Comparison of ENCODE assay signal across 10 cellular contexts in the genomic region with DNA sequence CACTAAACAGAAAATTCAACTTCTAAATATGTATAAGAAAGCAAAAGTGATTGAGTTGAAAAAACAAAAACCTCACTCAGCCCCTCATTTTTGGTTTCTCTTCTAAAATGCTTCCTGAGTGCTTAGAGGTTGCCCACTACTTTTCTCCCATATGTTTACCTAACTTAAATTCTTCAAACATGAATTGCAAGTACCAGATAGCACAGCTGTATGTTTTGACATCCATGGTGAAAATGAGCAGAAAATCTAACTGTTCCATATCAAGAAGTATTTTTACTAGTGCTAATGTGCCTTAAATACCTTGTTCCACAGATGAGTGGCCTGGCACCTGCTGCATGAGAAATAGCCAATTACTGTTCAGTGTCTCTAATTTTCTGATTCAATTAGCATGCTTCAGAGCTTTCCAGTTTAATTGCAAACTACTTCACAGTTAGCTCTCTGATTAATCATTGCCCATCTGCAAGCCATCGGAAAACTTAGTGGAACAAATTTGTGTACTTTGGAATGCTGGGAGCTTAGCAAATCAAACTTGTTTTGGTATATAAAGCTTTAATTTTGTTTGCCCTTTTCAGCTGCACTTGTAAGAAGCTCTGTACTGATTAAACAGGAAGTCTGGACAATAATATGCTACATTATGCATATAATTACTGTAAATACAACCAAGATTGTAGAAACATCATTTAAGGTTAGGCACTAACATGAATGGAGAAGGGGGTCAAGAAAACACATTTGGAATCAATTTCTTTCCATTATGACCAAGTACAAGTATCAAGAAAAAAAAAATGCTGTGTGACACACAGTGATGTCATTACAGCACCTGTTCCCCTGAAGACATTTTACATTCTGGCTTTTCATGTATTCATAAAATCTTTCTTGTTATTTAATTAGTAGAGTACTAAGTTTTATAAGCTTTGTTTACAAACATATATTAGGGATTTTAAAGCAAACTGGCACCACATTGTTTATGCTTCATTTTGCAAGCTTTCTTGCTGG.
A peak's percentile ranks its signal among the peaks of the same experiment; 100 is the strongest.
DNase-seq lines count a peak whose midpoint lies in the region; ATAC-seq and TF ChIP-seq lines count a peak whose summit lies in the region.
"Had no signal": no experiment of that assay in that cellular context is flagged by ENCODE, and none has a peak within 500 bp of the region (broad histone marks: within the 10 kb centered on the region; RNA-seq: fewer than 3 reads in every experiment).

No MANE protein-coding gene starts in this region.

- TF ChIP-seq POLR2A in GM18505 (IDR thresholded peaks at IDR 0.05; ENCODE audit: borderline replicate concordance, extremely low read depth, insufficient read depth, insufficient read length) (no peak), uterus (IDR thresholded peaks at IDR 0.05) (no peak)

- ATAC-seq in GM18858 (IDR thresholded peaks at IDR 0.05; ENCODE audit: unreplicated experiment) (peak; percentile 29), GM21786 (IDR thresholded peaks at IDR 0.05; ENCODE audit: unreplicated experiment) (peak; percentile 69), HG03521 (IDR thresholded peaks at IDR 0.05; ENCODE audit: unreplicated experiment) (peak; percentile 49), GM18505 (IDR thresholded peaks at IDR 0.05; ENCODE audit: unreplicated experiment) (no peak)
- no peak for ATAC-seq in stimulated activated effector memory CD8-positive, alpha-beta T cell treated with anti-CD3 and anti-CD28 coated beads, Interleukin-12 subunit alpha, Interleukin-12 subunit beta, amount 100 ng/mL, for 72 hours

- TF ChIP-seq CTCF in epithelial cell of proximal tubule (conservative IDR thresholded peaks at IDR 0.05; ENCODE audit: low read depth, low read length) (no peak), brain microvascular endothelial cell (IDR thresholded peaks at IDR 0.05; ENCODE audit: low read depth, low read length, missing control alignments) (no peak), uterus (IDR thresholded peaks at IDR 0.05) (no peak)

- H3K4me3 Mint-ChIP-seq in stimulated activated effector memory CD8-positive, alpha-beta T cell treated with anti-CD3 and anti-CD28 coated beads, Interleukin-12 subunit alpha, Interleukin-12 subunit beta, amount 100 ng/mL, for 72 hours: no peak overlapping the region

- H3K27ac Mint-ChIP-seq in stimulated activated effector memory CD8-positive, alpha-beta T cell treated with anti-CD3 and anti-CD28 coated beads, Interleukin-12 subunit alpha, Interleukin-12 subunit beta, amount 100 ng/mL, for 72 hours: no peak overlapping the region

- no peaks in the 10 kb centered on the region for H3K36me3 Mint-ChIP-seq in stimulated activated effector memory CD8-positive, alpha-beta T cell treated with anti-CD3 and anti-CD28 coated beads, Interleukin-12 subunit alpha, Interleukin-12 subunit beta, amount 100 ng/mL, for 72 hours

- H3K4me1 ChIP-seq in uterus: no peaks in the 10 kb centered on the region

- in situ Hi-C loops in brain microvascular endothelial cell (cut with HindIII; ENCODE audit: low pct_ligation_motif_present, low sequenced_read_pairs): no loop called here

- H3K4me3 ChIP-seq in epithelial cell of proximal tubule (ENCODE audit: low read depth, low read length) (no peak overlapping the region), brain microvascular endothelial cell (ENCODE audit: low read depth, low read length) (no peak overlapping the region), uterus (no peak overlapping the region)
- H3K4me3 ChIP-seq: esophagus muscularis mucosa had no signal

- no peaks in the 10 kb centered on the region for H3K36me3 ChIP-seq in brain microvascular endothelial cell (replicated peaks)
- no peaks in the 10 kb centered on the region for H3K36me3 ChIP-seq in uterus
- H3K36me3 ChIP-seq: esophagus muscularis mucosa had no signal

- H3K27ac ChIP-seq in brain microvascular endothelial cell: no peak overlapping the region
- H3K27ac ChIP-seq in uterus: no peak overlapping the region
- H3K27ac ChIP-seq: esophagus muscularis mucosa had no signal

- H3K27me3 ChIP-seq in brain microvascular endothelial cell (replicated peaks): no peaks in the 10 kb centered on the region
- no peaks in the 10 kb centered on the region for H3K27me3 ChIP-seq in uterus
- H3K27me3 ChIP-seq: esophagus muscularis mucosa had no signal

- intact Hi-C loops in uterus (cut with DNase I; ENCODE audit: low total_unique reads): no loop called here

- H3K4me1 Mint-ChIP-seq in stimulated activated effector memory CD8-positive, alpha-beta T cell treated with anti-CD3 and anti-CD28 coated beads, Interleukin-12 subunit alpha, Interleukin-12 subunit beta, amount 100 ng/mL, for 72 hours: no peaks in the 10 kb centered on the region

- no peaks in the 10 kb centered on the region for H3K9me3 ChIP-seq in uterus
- H3K9me3 ChIP-seq: esophagus muscularis mucosa had no signal

- no peaks in the 10 kb centered on the region for H3K9me3 Mint-ChIP-seq in stimulated activated effector memory CD8-positive, alpha-beta T cell treated with anti-CD3 and anti-CD28 coated beads, Interleukin-12 subunit alpha, Interleukin-12 subunit beta, amount 100 ng/mL, for 72 hours

- DNase-seq in epithelial cell of proximal tubule (ENCODE audit: low read depth) (peak; percentile 39), brain microvascular endothelial cell (no peak), uterus (no peak)
- no peak for DNase-seq in stimulated activated effector memory CD8-positive, alpha-beta T cell treated with anti-CD3 and anti-CD28 coated beads, Interleukin-12 subunit alpha, Interleukin-12 subunit beta, amount 100 ng/mL, for 72 hours (ENCODE audit: low spot score in 2 of 2)
- DNase-seq: activated CD4-positive, CD25-positive, alpha-beta regulatory T cell had no signal

Comparison
In these comparisons a context has a peak if more than half of its experiments do, and no peak if none do; other contexts are left out.
1. ATAC-seq: peak in GM18858 (single experiment), GM21786 (single experiment) and HG03521 (single experiment); none in GM18505 (single experiment) and stimulated activated effector memory CD8-positive, alpha-beta T cell treated with anti-CD3 and anti-CD28 coated beads, Interleukin-12 subunit alpha, Interleukin-12 subunit beta, amount 100 ng/mL, for 72 hours (single experiment).